In the genomic region with DNA sequence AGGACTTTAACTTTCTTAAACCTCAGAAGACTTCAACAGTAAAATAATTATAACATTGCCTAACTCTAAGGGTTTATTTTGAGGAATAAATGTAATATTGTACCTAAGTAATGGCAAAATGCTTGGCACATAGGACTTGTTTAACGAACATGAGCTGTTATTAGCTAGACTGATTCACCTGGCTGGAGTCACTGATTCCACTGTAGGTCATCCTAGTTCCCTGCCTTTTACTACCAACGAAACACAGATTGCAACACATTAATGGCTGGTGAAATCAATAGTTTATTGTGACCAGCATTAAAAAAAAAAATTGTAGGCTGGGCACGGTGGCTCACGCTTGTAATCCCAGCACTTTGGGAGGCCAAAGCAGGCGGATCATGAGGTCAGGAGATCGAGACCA, we compare ENCODE assay signal across 22 cellular contexts. TPM values are rescaled to one million over a fixed set of nuclear protein-coding genes. Genes with fewer than 3 reads are reported as not detected.
DNase-seq lines count a peak whose midpoint lies in the region; ATAC-seq and TF ChIP-seq lines count a peak whose summit lies in the region.
"Had no signal": no experiment of that assay in that cellular context is flagged by ENCODE, and none has a peak within 500 bp of the region (broad histone marks: within the 10 kb centered on the region; RNA-seq: fewer than 3 reads in every experiment).

No MANE protein-coding gene starts in this region.

- TF ChIP-seq CTCF in osteocyte (IDR thresholded peaks at IDR 0.05): no peak

- peaks cover 10% of the 10 kb centered on the region for H3K4me1 Mint-ChIP-seq in activated CD8-positive, alpha-beta memory T cell treated with anti-CD3 and anti-CD28 coated beads, Interleukin-2, amount 10 ng/mL, durations not matched to agents 7 days and 5 days
- H3K4me1 Mint-ChIP-seq in osteocyte (ENCODE audit: unreplicated experiment): no peaks in the 10 kb centered on the region
- H3K4me1 Mint-ChIP-seq: CD14-positive monocyte had no signal

- peak; percentile 4 for DNase-seq in activated CD8-positive, alpha-beta memory T cell treated with anti-CD3 and anti-CD28 coated beads, Interleukin-2, amount 50 U/mL, for 48 hours
- no peak for DNase-seq in activated CD8-positive, alpha-beta memory T cell treated with anti-CD3 and anti-CD28 coated beads, Interleukin-2, amount 10 ng/mL, durations not matched to agents 7 days and 5 days
- no peak for DNase-seq in left lobe of liver (ENCODE audit: low spot score)
- peak; percentile 6 for DNase-seq in osteocyte (ENCODE audit: extremely low spot score, unreplicated experiment)
- DNase-seq: 8988T; ACHN; BE2C; C1 segment of cervical spinal cord; CD4-positive, alpha-beta memory T cell; CD4-positive, CD25-positive, alpha-beta regulatory T cell; CD8-positive, alpha-beta memory T cell; COR-L47; DMS 273 treated with DMSO at 0.1 percent for 48 hours; DMS153; DMS53; DMS79; DND-41; EL; GDM1 had no signal

- H3K27ac Mint-ChIP-seq in activated CD8-positive, alpha-beta memory T cell treated with anti-CD3 and anti-CD28 coated beads, Interleukin-2, amount 10 ng/mL, durations not matched to agents 7 days and 5 days: no peak overlapping the region
- no peak overlapping the region for H3K27ac Mint-ChIP-seq in osteocyte (ENCODE audit: unreplicated experiment)
- H3K27ac Mint-ChIP-seq: CD14-positive monocyte; CD4-positive, alpha-beta memory T cell had no signal

- H3K9me3 Mint-ChIP-seq in activated CD8-positive, alpha-beta memory T cell treated with anti-CD3 and anti-CD28 coated beads, Interleukin-2, amount 10 ng/mL, durations not matched to agents 7 days and 5 days (ENCODE audit: low read depth): peaks cover 13% of the 10 kb centered on the region
- H3K9me3 Mint-ChIP-seq in osteocyte (ENCODE audit: unreplicated experiment): peaks cover 19% of the 10 kb centered on the region

- no peak for ATAC-seq in activated CD8-positive, alpha-beta memory T cell treated with anti-CD3 and anti-CD28 coated beads, Interleukin-2, amount 10 ng/mL, durations not matched to agents 7 days and 5 days
- ATAC-seq in left lobe of liver (peak; percentile 75), HG03342 (IDR thresholded peaks at IDR 0.05; ENCODE audit: unreplicated experiment) (no peak)
- ATAC-seq: GM12878 had no signal

- CTCF ChIA-PET in activated CD8-positive, alpha-beta memory T cell treated with anti-CD3 and anti-CD28 coated beads, Interleukin-2, amount 10 ng/mL, durations not matched to agents 7 days and 5 days (lab: Charles Lee): interaction anchor here (1.2 to 4.4 kb wide), 3 partner anchors 9 to 41 kb away, joined by 3 to 12 read pairs (median 5); no protein-coding TSS in a partner anchor

- H3K27me3 Mint-ChIP-seq in activated CD8-positive, alpha-beta memory T cell treated with anti-CD3 and anti-CD28 coated beads, Interleukin-2, amount 10 ng/mL, durations not matched to agents 7 days and 5 days: no peaks in the 10 kb centered on the region
- no peaks in the 10 kb centered on the region for H3K27me3 Mint-ChIP-seq in osteocyte (ENCODE audit: unreplicated experiment)
- H3K27me3 Mint-ChIP-seq: CD4-positive, alpha-beta memory T cell; CD4-positive, CD25-positive, alpha-beta regulatory T cell; CD8-positive, alpha-beta memory T cell had no signal

- peaks cover 76% of the 10 kb centered on the region for H3K36me3 Mint-ChIP-seq in activated CD8-positive, alpha-beta memory T cell treated with anti-CD3 and anti-CD28 coated beads, Interleukin-2, amount 10 ng/mL, durations not matched to agents 7 days and 5 days
- peaks cover 6% of the 10 kb centered on the region for H3K36me3 Mint-ChIP-seq in osteocyte (ENCODE audit: unreplicated experiment)

- H3K4me3 Mint-ChIP-seq in activated CD8-positive, alpha-beta memory T cell treated with anti-CD3 and anti-CD28 coated beads, Interleukin-2, amount 10 ng/mL, durations not matched to agents 7 days and 5 days: no peak overlapping the region
- no peak overlapping the region for H3K4me3 Mint-ChIP-seq in osteocyte (ENCODE audit: unreplicated experiment)
- H3K4me3 Mint-ChIP-seq: CD14-positive monocyte; CD4-positive, alpha-beta memory T cell; CD4-positive, CD25-positive, alpha-beta regulatory T cell; CD8-positive, alpha-beta memory T cell had no signal

RNA-seq across cellular contexts. Expression of a gene that starts 45.5 kb away (rescaled TPM):
- 100 to 1,000 TPM; 186 to 205 TPM for total RNA-seq in activated CD8-positive, alpha-beta memory T cell treated with anti-CD3 and anti-CD28 coated beads, Interleukin-2, amount 10 ng/mL, durations not matched to agents 7 days and 5 days
- total RNA-seq in left lobe of liver: 86.8 TPM
- 150 and 152 TPM in 2 replicates for total RNA-seq in osteocyte

Comparison
In these comparisons a context has a peak if more than half of its experiments do, and no peak if none do; other contexts are left out.
1. DNase-seq: peak in activated CD8-positive, alpha-beta memory T cell treated with anti-CD3 and anti-CD28 coated beads, Interleukin-2, amount 50 U/mL, for 48 hours (single experiment) and osteocyte (single experiment); none in activated CD8-positive, alpha-beta memory T cell treated with anti-CD3 and anti-CD28 coated beads, Interleukin-2, amount 10 ng/mL, durations not matched to agents 7 days and 5 days (single experiment) and left lobe of liver (single experiment).